ENCODE assay signal across 7 cellular contexts in the genomic region with DNA sequence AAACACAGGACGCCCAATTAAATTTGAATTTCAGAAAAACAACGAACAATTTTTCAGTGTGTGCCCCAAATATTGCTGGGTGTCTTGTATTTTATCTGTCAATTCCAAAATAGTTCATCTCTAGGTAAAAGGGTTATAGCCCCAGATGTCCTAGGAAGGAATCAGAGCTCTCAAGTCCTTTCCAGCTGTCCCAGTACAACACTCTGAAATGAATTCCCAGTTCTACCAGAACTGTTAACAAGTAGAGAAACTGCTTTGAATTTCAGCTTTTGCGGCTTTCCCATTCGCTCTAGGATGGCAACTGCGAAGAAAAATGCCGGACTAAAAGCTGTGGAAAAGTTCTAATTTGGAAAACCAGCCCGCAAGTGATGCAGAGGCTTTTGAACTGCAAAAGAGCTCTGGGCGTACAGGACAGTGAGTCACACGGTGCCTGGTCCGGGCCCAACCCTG. TPM values are rescaled to one million over a fixed set of nuclear protein-coding genes. Genes with fewer than 3 reads are reported as not detected.
DNase-seq lines count a peak whose midpoint lies in the region; ATAC-seq and TF ChIP-seq lines count a peak whose summit lies in the region.

No MANE protein-coding gene starts in this region.

- peaks cover 20% of the 10 kb centered on the region for H3K36me3 Mint-ChIP-seq in HFFc6 (ENCODE audit: low read depth)
- H3K36me3 Mint-ChIP-seq in activated T-helper 17 cell treated with anti-CD3 and anti-CD28 coated beads, Interleukin-2, amount 50 U/mL, for 72 hours (ENCODE audit: low read depth): peaks cover 34% of the 10 kb centered on the region

- DNase-seq in HFFc6 (no peak), AG08396 (ENCODE audit: low spot score) (no peak), activated gamma-delta T cell treated with Interleukin-2 at 50 U/mL for 16 hours (no peak)
- no peak for DNase-seq in stimulated activated naive CD8-positive, alpha-beta T cell treated with anti-CD3 and anti-CD28 coated beads, Interleukin-15, amount 100 ng/mL, for 72 hours

- H3K4me1 Mint-ChIP-seq in HFFc6 (ENCODE audit: low read depth): peaks cover 29% of the 10 kb centered on the region
- peaks cover 19% of the 10 kb centered on the region for H3K4me1 Mint-ChIP-seq in activated T-helper 17 cell treated with anti-CD3 and anti-CD28 coated beads, Interleukin-2, amount 50 U/mL, for 72 hours
- H3K4me1 Mint-ChIP-seq in stimulated activated naive CD8-positive, alpha-beta T cell treated with anti-CD3 and anti-CD28 coated beads, Interleukin-15, amount 100 ng/mL, for 72 hours: peaks cover 25% of the 10 kb centered on the region

- no peaks in the 10 kb centered on the region for H3K9me3 ChIP-seq in iPS-18c (ENCODE audit: control insufficient read depth, insufficient read depth, low read length)

- peak overlapping the region; percentile 34; the same call in 1 of the 2 replicates for H3K4me3 ChIP-seq in iPS-18c (ENCODE audit: insufficient read depth, low read depth, low read length)

- H3K27ac Mint-ChIP-seq in HFFc6: peak overlapping the region; percentile 85
- peak overlapping the region; percentile 95 for H3K27ac Mint-ChIP-seq in activated T-helper 17 cell treated with anti-CD3 and anti-CD28 coated beads, Interleukin-2, amount 50 U/mL, for 72 hours
- peak overlapping the region in 1 of 2 donors; percentile 42 for H3K27ac Mint-ChIP-seq in stimulated activated naive CD8-positive, alpha-beta T cell treated with anti-CD3 and anti-CD28 coated beads, Interleukin-15, amount 100 ng/mL, for 72 hours

- H3K4me3 Mint-ChIP-seq in HFFc6: peak overlapping the region; percentile 98
- H3K4me3 Mint-ChIP-seq in activated T-helper 17 cell treated with anti-CD3 and anti-CD28 coated beads, Interleukin-2, amount 50 U/mL, for 72 hours: peak overlapping the region; percentile 98
- H3K4me3 Mint-ChIP-seq in stimulated activated naive CD8-positive, alpha-beta T cell treated with anti-CD3 and anti-CD28 coated beads, Interleukin-15, amount 100 ng/mL, for 72 hours: peak overlapping the region; percentile 97 to 98

- ATAC-seq in activated T-helper 17 cell treated with anti-CD3 and anti-CD28 coated beads, Interleukin-2, amount 50 U/mL, for 72 hours (replicated peaks): no peak
- no peak for ATAC-seq in stimulated activated naive CD8-positive, alpha-beta T cell treated with anti-CD3 and anti-CD28 coated beads, Interleukin-15, amount 100 ng/mL, for 72 hours
- no peak for ATAC-seq in HG02678 (IDR thresholded peaks at IDR 0.05; ENCODE audit: unreplicated experiment)

- no peaks in the 10 kb centered on the region for H3K9me3 Mint-ChIP-seq in HFFc6
- no peaks in the 10 kb centered on the region for H3K9me3 Mint-ChIP-seq in activated T-helper 17 cell treated with anti-CD3 and anti-CD28 coated beads, Interleukin-2, amount 50 U/mL, for 72 hours
- H3K9me3 Mint-ChIP-seq in stimulated activated naive CD8-positive, alpha-beta T cell treated with anti-CD3 and anti-CD28 coated beads, Interleukin-15, amount 100 ng/mL, for 72 hours: peaks cover 0 to 15% of the 10 kb centered on the region in 2 donors

- TF ChIP-seq CTCF in HFFc6 (IDR thresholded peaks at IDR 0.05): no peak

- H3K27me3 Mint-ChIP-seq in HFFc6 (ENCODE audit: insufficient read depth): peaks cover 3% of the 10 kb centered on the region; the same call in 1 of the 2 replicates
- no peaks in the 10 kb centered on the region for H3K27me3 Mint-ChIP-seq in activated T-helper 17 cell treated with anti-CD3 and anti-CD28 coated beads, Interleukin-2, amount 50 U/mL, for 72 hours
- no peaks in the 10 kb centered on the region for H3K27me3 Mint-ChIP-seq in stimulated activated naive CD8-positive, alpha-beta T cell treated with anti-CD3 and anti-CD28 coated beads, Interleukin-15, amount 100 ng/mL, for 72 hours

RNA-seq across cellular contexts. Expression of a gene that starts 0.5 kb away (rescaled TPM):
- total RNA-seq in HFFc6 (2021; fragmentation: NEBNext Ultra II Directional; extraction: Animal tissue kit (Norgen Biotek cat#: 25700)): 10 to 100 TPM; 36.9 to 44.6 (median 42.3) TPM
- 10 to 100 TPM; 59.7 to 71.9 TPM for total RNA-seq in activated T-helper 17 cell treated with anti-CD3 and anti-CD28 coated beads, Interleukin-2, amount 50 U/mL, for 72 hours
